In genomic region chr6:146029573-146030184, GRCh38 we compare ENCODE assay signal across 10 cellular contexts.
"Had no signal": no experiment of that assay in that cellular context is flagged by ENCODE, and none has a peak within 500 bp of the region (broad histone marks: within the 10 kb centered on the region; RNA-seq: fewer than 3 reads in every experiment).

No MANE protein-coding gene starts in this region.

- H3K27ac Mint-ChIP-seq: activated naive CD4-positive, alpha-beta T cell treated with anti-CD3 and anti-CD28 coated beads, Interleukin-2, amount 10 ng/mL, durations not matched to agents 7 days and 5 days; effector memory CD8-positive, alpha-beta T cell had no signal

- ATAC-seq: effector memory CD8-positive, alpha-beta T cell; left ventricle myocardium superior; right cardiac atrium had no signal

- H3K36me3 ChIP-seq: tibial nerve had no signal

- H3K9me3 Mint-ChIP-seq: activated naive CD4-positive, alpha-beta T cell treated with anti-CD3 and anti-CD28 coated beads, Interleukin-2, amount 10 ng/mL, durations not matched to agents 7 days and 5 days had no signal

- DNase-seq: activated CD4-positive, alpha-beta T cell treated with anti-CD3 and anti-CD28 coated beads for 48 hours; activated CD8-positive, alpha-beta memory T cell treated with anti-CD3 and anti-CD28 coated beads for 24 hours; activated naive CD4-positive, alpha-beta T cell treated with anti-CD3 and anti-CD28 coated beads, Interleukin-2, amount 10 ng/mL, durations not matched to agents 7 days and 5 days; effector memory CD8-positive, alpha-beta T cell; left ventricle myocardium superior; small intestine; T-helper 1 cell had no signal

- H3K27ac ChIP-seq: tibial nerve, VCaP had no signal

- H3K36me3 Mint-ChIP-seq: activated naive CD4-positive, alpha-beta T cell treated with anti-CD3 and anti-CD28 coated beads, Interleukin-2, amount 10 ng/mL, durations not matched to agents 7 days and 5 days had no signal

- H3K4me3 ChIP-seq: tibial nerve had no signal

- H3K9me3 ChIP-seq: tibial nerve had no signal

- H3K4me3 Mint-ChIP-seq: activated naive CD4-positive, alpha-beta T cell treated with anti-CD3 and anti-CD28 coated beads, Interleukin-2, amount 10 ng/mL, durations not matched to agents 7 days and 5 days; effector memory CD8-positive, alpha-beta T cell had no signal
